Comparison of ENCODE assay signal across 17 cellular contexts in the genomic region with DNA sequence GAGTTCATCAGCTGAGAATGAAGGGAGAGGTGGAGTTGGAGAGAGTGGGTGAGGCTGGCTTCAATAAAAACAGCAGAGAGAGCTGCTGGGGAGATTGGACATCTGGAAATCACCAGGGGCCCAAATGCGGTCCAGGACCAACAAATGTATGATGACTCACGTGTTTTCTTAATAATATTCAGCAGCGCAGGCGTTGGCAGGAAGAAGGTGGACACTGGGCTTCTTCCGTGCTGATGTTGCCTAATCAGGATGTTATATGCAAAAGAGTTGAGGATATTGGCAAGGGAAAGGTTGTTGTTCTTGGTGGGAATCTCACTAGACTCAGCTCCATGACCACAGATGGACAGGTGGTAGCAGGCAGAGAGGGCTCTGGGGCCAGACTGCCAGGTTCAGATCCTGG. TPM values are rescaled to one million over a fixed set of nuclear protein-coding genes. Genes with fewer than 3 reads are reported as not detected.
A peak's percentile ranks its signal among the peaks of the same experiment; 100 is the strongest.
DNase-seq lines count a peak whose midpoint lies in the region; ATAC-seq and TF ChIP-seq lines count a peak whose summit lies in the region.
"Had no signal": no experiment of that assay in that cellular context is flagged by ENCODE, and none has a peak within 500 bp of the region (broad histone marks: within the 10 kb centered on the region; RNA-seq: fewer than 3 reads in every experiment).

No MANE protein-coding gene starts in this region.

- H3K9me3 ChIP-seq in left ventricle myocardium inferior (replicated peaks): no peaks in the 10 kb centered on the region
- H3K9me3 ChIP-seq: ovary had no signal

- CTCF ChIA-PET in MCF 10A (lab: Yijun Ruan, JAX): interaction anchor here (0.5 to 2.8 kb wide), 7 partner anchors 11 to 934 kb away, joined by 3 to 13 read pairs (median 4); no protein-coding TSS in a partner anchor

- H3K27ac ChIP-seq in left ventricle myocardium inferior (replicated peaks): no peak overlapping the region
- H3K27ac ChIP-seq: heart right ventricle, HL-60, ovary, SK-N-MC had no signal

- H3K36me3 ChIP-seq in left ventricle myocardium inferior: no peaks in the 10 kb centered on the region
- H3K36me3 ChIP-seq: heart right ventricle, ovary had no signal

- DNase-seq in Right ventricle myocardium superior (peak; percentile 41), left ventricle myocardium inferior (no peak), MCF 10A (ENCODE audit: unreplicated experiment) (peak; percentile 98), left ventricle myocardium superior (no peak), DMS79 (lab: John Stamatoyannopoulos, UW) (no peak), NCI-H1436 treated with DMSO at 0.1 percent for 48 hours (lab: John Stamatoyannopoulos, UW) (no peak)
- DNase-seq in central memory CD4-positive, alpha-beta T cell: no peak
- no peak for DNase-seq in stimulated activated naive CD8-positive, alpha-beta T cell treated with anti-CD3 and anti-CD28 coated beads, Interleukin-15, Interleukin-2, amounts not matched to agents 100 U/mL and 50 U/mL, for 24 hours
- DNase-seq: activated CD4-positive, CD25-positive, alpha-beta regulatory T cell treated with anti-CD3 and anti-CD28 coated beads, Interleukin-2, amount 50 U/mL, for 72 hours; heart right ventricle; NCI-H1092; NCI-H774; ovary; stimulated activated CD4-positive, alpha-beta T cell treated with anti-CD3 and anti-CD28 coated beads, Interleukin-4, amount 100 ng/mL, for 1 hour had no signal

- POLR2A ChIA-PET in MCF 10A (lab: Yijun Ruan, JAX): interaction anchor here (0.6 to 2.7 kb wide), 11 partner anchors 11 to 887 kb away, joined by 3 to 19 read pairs (median 3); partner anchors contain the start of gene PLA2R1

- H3K36me3 Mint-ChIP-seq in MCF 10A (ENCODE audit: insufficient read depth, unreplicated experiment): no peaks in the 10 kb centered on the region

- BruUV-seq in MCF 10A (replicated peaks; lab: Mats Ljungman, UMichigan): no TSS peak

- H3K4me3 ChIP-seq in left ventricle myocardium inferior: no peak overlapping the region
- H3K4me3 ChIP-seq: heart right ventricle, ovary, SK-N-MC had no signal

- no peak overlapping the region for H3K27ac Mint-ChIP-seq in MCF 10A (ENCODE audit: low read depth, unreplicated experiment)
- H3K27ac Mint-ChIP-seq: activated T-helper 17 cell treated with anti-CD3 and anti-CD28 coated beads, Interleukin-2, amount 50 U/mL, for 72 hours had no signal

- intact Hi-C loops in Right ventricle myocardium superior (cut with DNase I): no loop called here
- intact Hi-C loops in left ventricle myocardium inferior (cut with micrococcal nuclease): no loop called here
- intact Hi-C loops in MCF 10A (cut with micrococcal nuclease): no loop called here
- intact Hi-C loops in left ventricle myocardium superior (cut with micrococcal nuclease): no loop called here

- TF ChIP-seq CTCF in left ventricle myocardium inferior (IDR thresholded peaks at IDR 0.05; ENCODE audit: borderline replicate concordance) (no peak), MCF 10A (IDR thresholded peaks at IDR 0.05; ENCODE audit: unreplicated experiment) (no peak)

- H3K9me3 Mint-ChIP-seq in MCF 10A (ENCODE audit: unreplicated experiment): no peaks in the 10 kb centered on the region
- H3K9me3 Mint-ChIP-seq: activated T-helper 17 cell treated with anti-CD3 and anti-CD28 coated beads, Interleukin-2, amount 50 U/mL, for 72 hours had no signal

- peak; percentile 29 for ATAC-seq in Right ventricle myocardium superior (ENCODE audit: poor library complexity)
- peak; percentile 72 for ATAC-seq in left ventricle myocardium superior
- ATAC-seq in stimulated activated naive CD8-positive, alpha-beta T cell treated with anti-CD3 and anti-CD28 coated beads, Interleukin-15, Interleukin-2, amounts not matched to agents 100 U/mL and 50 U/mL, for 24 hours: no peak
- ATAC-seq: activated T-helper 17 cell treated with anti-CD3 and anti-CD28 coated beads, Interleukin-2, amount 50 U/mL, for 72 hours had no signal

- no peaks in the 10 kb centered on the region for H3K4me1 Mint-ChIP-seq in MCF 10A (ENCODE audit: insufficient read depth, unreplicated experiment)
- H3K4me1 Mint-ChIP-seq: activated T-helper 17 cell treated with anti-CD3 and anti-CD28 coated beads, Interleukin-2, amount 50 U/mL, for 72 hours had no signal

- H3K4me1 ChIP-seq in left ventricle myocardium inferior: no peaks in the 10 kb centered on the region

- H3K27me3 ChIP-seq in left ventricle myocardium inferior (ENCODE audit: low read depth): no peaks in the 10 kb centered on the region
- H3K27me3 ChIP-seq: heart right ventricle, ovary had no signal

- H3K27me3 Mint-ChIP-seq in MCF 10A (ENCODE audit: insufficient read depth, unreplicated experiment): no peaks in the 10 kb centered on the region

- peak overlapping the region; percentile 22 for H3K4me3 Mint-ChIP-seq in MCF 10A (ENCODE audit: unreplicated experiment)
- H3K4me3 Mint-ChIP-seq: activated T-helper 17 cell treated with anti-CD3 and anti-CD28 coated beads, Interleukin-2, amount 50 U/mL, for 72 hours had no signal

RNA-seq across cellular contexts. Expression of gene PLA2R1, which starts 12.8 kb away (rescaled TPM):
- total RNA-seq in Right ventricle myocardium superior: 3.0 TPM
- total RNA-seq in left ventricle myocardium inferior: 2.3 TPM
- total RNA-seq in MCF 10A (2022): 7.5 and 8.4 TPM in 2 replicates
- total RNA-seq in left ventricle myocardium superior: 2.9 TPM

Comparison
In these comparisons a context has a peak if more than half of its experiments do, and no peak if none do; other contexts are left out.
1. DNase-seq: peak in Right ventricle myocardium superior (single experiment) and MCF 10A (single experiment); none in left ventricle myocardium inferior (single experiment), left ventricle myocardium superior (single experiment), DMS79 (single experiment), central memory CD4-positive, alpha-beta T cell (single experiment), stimulated activated naive CD8-positive, alpha-beta T cell treated with anti-CD3 and anti-CD28 coated beads, Interleukin-15, Interleukin-2, amounts not matched to agents 100 U/mL and 50 U/mL, for 24 hours (single experiment) and NCI-H1436 treated with DMSO at 0.1 percent for 48 hours (single experiment).